17 cellular contexts compared by ENCODE assay signal in genomic region chr10:30353851-30354250, GRCh38. TPM values are rescaled to one million over a fixed set of nuclear protein-coding genes. Genes with fewer than 3 reads are reported as not detected.
A peak's percentile ranks its signal among the peaks of the same experiment; 100 is the strongest.
DNase-seq lines count a peak whose midpoint lies in the region; ATAC-seq and TF ChIP-seq lines count a peak whose summit lies in the region.
"Had no signal": no experiment of that assay in that cellular context is flagged by ENCODE, and none has a peak within 500 bp of the region (broad histone marks: within the 10 kb centered on the region; RNA-seq: fewer than 3 reads in every experiment).

No MANE protein-coding gene starts in this region.

- H3K9me3 ChIP-seq in RWPE2 (ENCODE audit: severe bottlenecking) = no peaks in the 10 kb centered on the region
- H3K9me3 ChIP-seq in fibroblast of lung (ENCODE audit: control insufficient read depth, insufficient read depth, low read depth, low read length) = no peaks in the 10 kb centered on the region
- H3K9me3 ChIP-seq in skeletal muscle satellite cell (replicated peaks; ENCODE audit: low read length) = no peaks in the 10 kb centered on the region
- H3K9me3 ChIP-seq in testis = no peaks in the 10 kb centered on the region
- H3K9me3 ChIP-seq: heart left ventricle, mucosa of descending colon, pancreas, spleen had no signal

- no peaks in the 10 kb centered on the region for H3K4me1 ChIP-seq in RWPE2 (ENCODE audit: insufficient read depth, poor library complexity, severe bottlenecking)
- H3K4me1 ChIP-seq in fibroblast of lung (ENCODE audit: control insufficient read depth, extremely low read depth, insufficient read depth, low read length) = no peaks in the 10 kb centered on the region
- H3K4me1 ChIP-seq in skeletal muscle satellite cell (ENCODE audit: control insufficient read depth, insufficient read depth, low read length) = peaks cover 12% of the 10 kb centered on the region
- H3K4me1 ChIP-seq in testis = peaks cover 10% of the 10 kb centered on the region
- H3K4me1 ChIP-seq in mesendoderm (ENCODE audit: control insufficient read depth, low read depth, low read length) = no peaks in the 10 kb centered on the region
- H3K4me1 ChIP-seq: pancreas had no signal

- H3K56ac ChIP-seq in mesendoderm (ENCODE audit: low read length) = no peak overlapping the region

- no peak overlapping the region for H3K23ac ChIP-seq in mesendoderm (ENCODE audit: low read length)

- H3K27ac ChIP-seq in RWPE2 (ENCODE audit: poor library complexity, severe bottlenecking) = no peak overlapping the region
- H3K27ac ChIP-seq in fibroblast of lung (ENCODE audit: insufficient read depth, low read length) = no peak overlapping the region
- no peak overlapping the region for H3K27ac ChIP-seq in testis
- no peak overlapping the region for H3K27ac ChIP-seq in mesendoderm (ENCODE audit: low read depth, low read length)
- H3K27ac ChIP-seq: heart left ventricle, pancreas, spleen had no signal

- no peak overlapping the region for H4K5ac ChIP-seq in mesendoderm (ENCODE audit: low read length)

- H3K18ac ChIP-seq in mesendoderm (ENCODE audit: low read length) = no peak overlapping the region

- 80 to 85% methylated on average over 2 of the region's 2 CpGs for WGBS in testis, 2 donors
- WGBS in mesendoderm (ENCODE audit: extremely low coverage, insufficient coverage, low lambda C conversion rate) = no CpG with 5 or more reads among the region's 2 CpGs

- no peaks in the 10 kb centered on the region for H3K79me1 ChIP-seq in mesendoderm (ENCODE audit: low read length)

- TF ChIP-seq POLR2A in testis (IDR thresholded peaks at IDR 0.05) = no peak

- no peak overlapping the region for H2BK120ac ChIP-seq in mesendoderm (ENCODE audit: low read depth, low read length)

- H2AK5ac ChIP-seq in mesendoderm (ENCODE audit: low read length) = no peak overlapping the region

- H3K79me2 ChIP-seq in fibroblast of lung (ENCODE audit: control insufficient read depth, insufficient read depth, low read length) (peaks cover 2% of the 10 kb centered on the region), mesendoderm (ENCODE audit: control insufficient read depth, insufficient read depth, low read length) (peaks cover 2% of the 10 kb centered on the region)

- ATAC-seq in RWPE2 (ENCODE audit: low read depth) (0 out of 3 replicates have a peak, but pooled peaks have one; percentile 29), GM21526 (IDR thresholded peaks at IDR 0.05; ENCODE audit: low FRiP score, unreplicated experiment) (no peak)
- ATAC-seq: heart left ventricle; mucosa of descending colon; Panc1; pancreas; stimulated activated naive CD8-positive, alpha-beta T cell treated with anti-CD3 and anti-CD28 coated beads, Interleukin-15, Interleukin-2, amounts not matched to agents 100 U/mL and 50 U/mL, for 24 hours had no signal

- TF ChIP-seq CTCF in RWPE2 (IDR thresholded peaks at IDR 0.05; ENCODE audit: poor library complexity, severe bottlenecking) (no peak), fibroblast of lung (conservative IDR thresholded peaks at IDR 0.05 in 1 of 2, IDR thresholded peaks at IDR 0.05 in 1 of 2; ENCODE audit: low read depth in 1 of 2, low read length in 2 of 2) (no peak), testis (IDR thresholded peaks at IDR 0.05) (no peak)

- no peak overlapping the region for H3K9ac ChIP-seq in fibroblast of lung (ENCODE audit: insufficient read depth, low read length)
- no peak overlapping the region for H3K9ac ChIP-seq in skeletal muscle satellite cell (ENCODE audit: low read depth, low read length)
- H3K9ac ChIP-seq in mesendoderm (ENCODE audit: low read length) = no peak overlapping the region

- H3K27me3 ChIP-seq in RWPE2 (ENCODE audit: insufficient read depth, poor library complexity, severe bottlenecking) = no peaks in the 10 kb centered on the region
- no peaks in the 10 kb centered on the region for H3K27me3 ChIP-seq in fibroblast of lung (ENCODE audit: control insufficient read depth, insufficient read depth, low read length)
- H3K27me3 ChIP-seq in skeletal muscle satellite cell (ENCODE audit: control insufficient read depth, insufficient read depth, low read length) = peaks cover 15% of the 10 kb centered on the region
- H3K27me3 ChIP-seq in testis = no peaks in the 10 kb centered on the region
- no peaks in the 10 kb centered on the region for H3K27me3 ChIP-seq in mesendoderm (ENCODE audit: insufficient read depth, low read length, poor library complexity)
- H3K27me3 ChIP-seq: heart left ventricle, pancreas, spleen had no signal

- H3K4me2 ChIP-seq in fibroblast of lung (ENCODE audit: extremely low read depth, insufficient read depth, low read length) (peak overlapping the region; percentile 11), skeletal muscle satellite cell (ENCODE audit: low read length) (peak overlapping the region; percentile 45), mesendoderm (ENCODE audit: low read length) (no peak overlapping the region)

- no peak overlapping the region for H4K8ac ChIP-seq in mesendoderm (ENCODE audit: low read depth, low read length)

- H3K36me3 ChIP-seq in RWPE2 (ENCODE audit: low read depth) (no peaks in the 10 kb centered on the region), fibroblast of lung (ENCODE audit: control insufficient read depth, insufficient read depth, low read length) (no peaks in the 10 kb centered on the region), skeletal muscle satellite cell (ENCODE audit: insufficient read depth, low read length) (no peaks in the 10 kb centered on the region), testis (ENCODE audit: low read depth, missing control alignments) (no peaks in the 10 kb centered on the region), mesendoderm (ENCODE audit: control insufficient read depth, insufficient read depth, low read length) (no peaks in the 10 kb centered on the region)
- H3K36me3 ChIP-seq: heart left ventricle, pancreas, spleen had no signal

- H3K4me3 ChIP-seq in RWPE2 (ENCODE audit: severe bottlenecking) (no peak overlapping the region), fibroblast of lung (replicated peaks in 1 of 4; ENCODE audit: control extremely low read depth in 1 of 4, insufficient read depth in 1 of 4, low read depth in 3 of 4, low read length in 4 of 4) (no peak overlapping the region), skeletal muscle satellite cell (ENCODE audit: low read length) (no peak overlapping the region), testis (no peak overlapping the region), mesendoderm (ENCODE audit: low read length) (no peak overlapping the region)
- H3K4me3 ChIP-seq: heart left ventricle, mucosa of descending colon, pancreas, spleen had no signal

- DNase-seq in GM04503 (ENCODE audit: low read depth) = peak; percentile 92
- no peak for DNase-seq in RWPE2 (ENCODE audit: low spot score)
- DNase-seq in fibroblast of lung (ENCODE audit: low read depth in 2 of 2) = peak; percentile 73 to 93
- DNase-seq in testis = no peak
- DNase-seq in mesendoderm = no peak
- DNase-seq: activated naive CD4-positive, alpha-beta T cell treated with anti-CD3 and anti-CD28 coated beads for 36 hours; endodermal cell; heart left ventricle; mucosa of descending colon; NCI-H2081; NCI-H526; pancreas; spleen; stimulated activated naive CD8-positive, alpha-beta T cell treated with anti-CD3 and anti-CD28 coated beads, Interleukin-15, Interleukin-2, amounts not matched to agents 100 U/mL and 50 U/mL, for 24 hours had no signal

- H2BK5ac ChIP-seq in mesendoderm (ENCODE audit: low read length) = no peak overlapping the region

- no peak overlapping the region for H2AFZ ChIP-seq in fibroblast of lung (ENCODE audit: low read length)

- no peaks in the 10 kb centered on the region for H4K20me1 ChIP-seq in fibroblast of lung (ENCODE audit: control insufficient read depth, extremely low read depth, insufficient read depth, low read length)

- H3K4ac ChIP-seq in mesendoderm (ENCODE audit: low read depth, low read length) = no peak overlapping the region

- no peak overlapping the region for H2BK15ac ChIP-seq in mesendoderm (replicated peaks; ENCODE audit: low read depth)

- intact Hi-C loops in testis (cut with DNase I; ENCODE audit: low total_unique reads) = no loop called here

RNA-seq across cellular contexts. Expression of gene MTPAP, which starts 4.8 kb away (rescaled TPM):
- total RNA-seq in fibroblast of lung = 11.9 and 12.1 TPM in 2 replicates
- polyA plus RNA-seq in fibroblast of lung = 12.3 and 14.3 TPM in 2 replicates
- polyA plus RNA-seq in fibroblast of lung (2012) = 7.8 and 8.0 TPM in 2 replicates
- 5.7 and 11.2 TPM in 2 replicates for polyA minus RNA-seq in fibroblast of lung (ENCODE audit: low replicate concordance)
- total RNA-seq in skeletal muscle satellite cell (2012; rRNA removed) = 11.4 and 12.4 TPM in 2 replicates
- total RNA-seq in testis = 10 to 100 TPM; 33.9 to 39.8 TPM
- 43.7 TPM for polyA plus RNA-seq in testis (ENCODE audit: insufficient read depth, low read depth, low replicate concordance)
- polyA plus RNA-seq in mesendoderm (2013, experiment 1 of 2) = 30.2 TPM
- polyA plus RNA-seq in mesendoderm (2013, experiment 2 of 2) = 29.0 TPM

Comparison
In these comparisons a context has a peak if more than half of its experiments do, and no peak if none do; other contexts are left out.
1. DNase-seq: peak in GM04503 (single experiment) and fibroblast of lung (2 of 2); none in RWPE2 (single experiment), testis (single experiment) and mesendoderm (single experiment).